Comparison of ENCODE assay signal across 1 cellular context in the genomic region with DNA sequence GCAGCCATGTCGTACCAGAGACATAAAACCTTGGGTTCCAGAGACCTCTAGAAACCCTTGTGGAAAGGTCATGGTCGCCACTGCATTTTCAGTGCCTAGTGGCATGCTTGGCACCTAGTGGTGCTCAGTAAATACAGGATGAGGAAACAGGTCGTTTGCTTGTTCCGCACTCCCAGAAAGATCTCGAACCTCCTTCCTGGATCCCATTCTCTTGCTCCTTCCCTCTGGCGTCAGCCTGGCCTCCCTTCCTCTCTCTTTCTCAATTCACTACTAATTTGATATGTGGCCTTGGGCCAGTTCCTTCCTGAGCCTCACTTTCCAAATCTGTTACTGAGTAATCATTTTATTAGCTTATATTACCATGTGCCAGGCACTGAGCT.
TF ChIP-seq lines count a peak whose summit lies in the region.

No MANE protein-coding gene starts in this region.

TF ChIP-seq in endothelial cell of umbilical vein, 7 proteins besides CTCF, POLR2A, EP300 and RAD21 (continued from another document):
- no peak for TF ChIP-seq MYC (IDR thresholded peaks at IDR 0.05; ENCODE audit: low read depth, low read length)
- no peak for TF ChIP-seq FOS (IDR thresholded peaks at IDR 0.05; ENCODE audit: borderline replicate concordance, insufficient read depth, low read length)
- no peak for TF ChIP-seq EZH2 (IDR thresholded peaks at IDR 0.05; ENCODE audit: borderline replicate concordance, low read depth, low read length, severe bottlenecking)
- TF ChIP-seq JUN (IDR thresholded peaks at IDR 0.05; ENCODE audit: borderline replicate concordance, insufficient read depth, insufficient read length, low read depth), result no peak
